1 cellular context compared by ENCODE assay signal in the genomic region with DNA sequence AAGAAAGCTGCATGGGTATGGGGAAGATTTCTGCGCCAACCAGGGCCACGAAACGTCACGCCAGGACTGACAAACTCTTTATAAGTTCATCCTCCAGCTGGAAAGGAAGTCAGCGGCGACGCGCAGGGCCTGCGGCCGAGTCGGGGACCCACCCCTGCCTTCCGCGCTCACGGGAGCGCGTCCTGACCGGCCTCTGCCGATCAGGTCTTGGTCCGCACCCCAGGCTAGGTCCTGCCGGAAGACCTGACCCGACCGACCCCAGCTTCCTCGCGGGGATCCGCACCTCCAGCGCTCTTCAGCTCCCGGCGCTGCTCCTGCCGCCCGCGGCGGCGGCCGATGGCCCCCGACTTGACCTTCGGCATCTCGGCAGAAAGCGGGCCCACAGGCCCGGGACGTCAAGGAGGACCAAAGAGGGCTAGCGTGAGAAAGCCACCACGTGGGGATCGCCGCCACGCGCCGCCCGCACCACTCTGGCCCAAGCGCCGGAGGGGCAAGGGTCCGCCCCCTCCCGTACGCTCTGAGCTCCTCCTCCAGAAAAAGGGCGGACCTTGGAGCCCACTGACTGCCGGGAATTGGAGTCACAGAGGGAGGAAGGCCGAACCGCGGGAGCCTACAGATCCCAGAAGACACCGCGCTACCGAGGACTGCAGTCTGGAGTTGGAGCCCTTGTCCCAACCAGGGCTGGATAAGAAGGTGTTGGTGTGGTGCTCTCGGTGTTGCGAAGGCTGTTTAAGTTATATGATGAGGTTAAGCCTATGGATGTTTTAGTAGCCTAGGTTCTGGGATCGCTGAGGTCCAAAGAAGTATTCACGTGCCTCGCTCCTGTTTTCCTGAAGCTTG.
A peak's percentile ranks its signal among the peaks of the same experiment; 100 is the strongest.
TF ChIP-seq lines count a peak whose summit lies in the region.

A gene (minus strand): TSS at position 495 of the 840 bp plus-strand sequence. CDS start 133 bp downstream, at position 362.

TF ChIP-seq in liver, 16 proteins besides CTCF, POLR2A, EP300 and RAD21 (continued from another document):
- TF ChIP-seq, protein P1, sequence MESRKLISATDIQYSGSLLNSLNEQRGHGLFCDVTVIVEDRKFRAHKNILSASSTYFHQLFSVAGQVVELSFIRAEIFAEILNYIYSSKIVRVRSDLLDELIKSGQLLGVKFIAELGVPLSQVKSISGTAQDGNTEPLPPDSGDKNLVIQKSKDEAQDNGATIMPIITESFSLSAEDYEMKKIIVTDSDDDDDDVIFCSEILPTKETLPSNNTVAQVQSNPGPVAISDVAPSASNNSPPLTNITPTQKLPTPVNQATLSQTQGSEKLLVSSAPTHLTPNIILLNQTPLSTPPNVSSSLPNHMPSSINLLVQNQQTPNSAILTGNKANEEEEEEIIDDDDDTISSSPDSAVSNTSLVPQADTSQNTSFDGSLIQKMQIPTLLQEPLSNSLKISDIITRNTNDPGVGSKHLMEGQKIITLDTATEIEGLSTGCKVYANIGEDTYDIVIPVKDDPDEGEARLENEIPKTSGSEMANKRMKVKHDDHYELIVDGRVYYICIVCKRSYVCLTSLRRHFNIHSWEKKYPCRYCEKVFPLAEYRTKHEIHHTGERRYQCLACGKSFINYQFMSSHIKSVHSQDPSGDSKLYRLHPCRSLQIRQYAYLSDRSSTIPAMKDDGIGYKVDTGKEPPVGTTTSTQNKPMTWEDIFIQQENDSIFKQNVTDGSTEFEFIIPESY (IDR thresholded peaks at IDR 0.05), result peak; percentile 66
- TF ChIP-seq EGR1 (IDR thresholded peaks at IDR 0.05; ENCODE audit: low read depth in 2 of 2), result peak; percentile 42 to 67
TF ChIP-seq in liver: peak in this region for 13.
